ENCODE assay signal across 9 cellular contexts in genomic region chr3:359672-360071, GRCh38.
DNase-seq lines count a peak whose midpoint lies in the region; ATAC-seq, FAIRE-seq and TF ChIP-seq lines count a peak whose summit lies in the region.
"Had no signal": no experiment of that assay in that cellular context is flagged by ENCODE, and none has a peak within 500 bp of the region (broad histone marks: within the 10 kb centered on the region; RNA-seq: fewer than 3 reads in every experiment).

No MANE protein-coding gene starts in this region.

- DNase-seq in GM12891 (ENCODE audit: insufficient read length, low spot score) (no peak), T1000 (lab: John Stamatoyannopoulos, UW) (no peak), NCI-H2227 treated with DMSO at 0.1 percent for 48 hours (lab: John Stamatoyannopoulos, UW) (no peak), NCI-H1105 treated with DMSO at 0.1 percent for 48 hours (lab: John Stamatoyannopoulos, UW) (no peak)
- no peak for DNase-seq in activated naive CD4-positive, alpha-beta T cell treated with Interleukin-2 at 50 U/mL for 16 hours
- DNase-seq: activated CD8-positive, alpha-beta memory T cell treated with anti-CD3 and anti-CD28 coated beads, Interleukin-2, amount 50 U/mL, for 48 hours had no signal

- no peak for TF ChIP-seq POLR2A in GM12891 (IDR thresholded peaks at IDR 0.05; ENCODE audit: low read depth, low read length)

- FAIRE-seq in GM12891 (lab: Jason Lieb, UNC) = peak; percentile 79

- ATAC-seq in GM19397 (IDR thresholded peaks at IDR 0.05; ENCODE audit: unreplicated experiment) = peak; percentile 70
- peak; percentile 66 for ATAC-seq in HG02885 (IDR thresholded peaks at IDR 0.05; ENCODE audit: poor library complexity, unreplicated experiment)
- ATAC-seq in HG03575 (IDR thresholded peaks at IDR 0.05; ENCODE audit: extremely low read depth, insufficient number of reproducible peaks, low FRiP score, unreplicated experiment) = peak; percentile 47

TF ChIP-seq in GM12891, 5 proteins besides CTCF, POLR2A, EP300 and RAD21:
- TF ChIP-seq POLR2AphosphoS5 (IDR thresholded peaks at IDR 0.05; ENCODE audit: low read depth, low read length) (no peak), TAF1 (IDR thresholded peaks at IDR 0.05; ENCODE audit: low read depth, low read length) (no peak), POU2F2 (IDR thresholded peaks at IDR 0.05; ENCODE audit: low read depth, low read length) (no peak), SPI1 (IDR thresholded peaks at IDR 0.05; ENCODE audit: low read depth, low read length) (no peak; the same call in 1 of the 2 replicates), PAX5 (IDR thresholded peaks at IDR 0.05; ENCODE audit: insufficient read depth, low read length, severe bottlenecking) (no peak)
